In the genomic region with DNA sequence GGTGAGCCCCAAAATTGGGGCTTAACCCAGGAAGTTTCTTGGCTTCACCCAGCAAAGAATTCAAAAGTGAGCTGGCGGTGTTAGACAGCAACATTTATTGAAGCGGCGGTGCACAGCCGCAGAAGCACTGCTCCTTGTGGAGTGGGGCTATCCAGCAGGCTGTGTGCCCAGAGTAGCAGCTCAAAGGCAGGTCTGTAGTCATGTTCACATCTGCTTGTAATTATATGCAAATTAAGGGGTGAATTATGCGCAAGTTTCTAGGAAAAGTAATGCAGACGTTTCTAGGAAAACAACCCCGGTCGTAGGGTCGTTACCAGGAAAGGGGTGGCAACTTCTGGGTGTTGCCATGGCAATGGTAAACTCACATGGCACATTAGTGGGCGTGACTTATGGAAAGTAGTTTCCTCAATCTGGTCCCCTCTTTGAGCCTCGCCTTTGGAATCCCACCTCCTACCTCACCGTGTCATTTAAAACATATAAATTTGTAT, we compare ENCODE assay signal across 8 cellular contexts. TPM values are rescaled to one million over a fixed set of nuclear protein-coding genes. Genes with fewer than 3 reads are reported as not detected.
A peak's percentile ranks its signal among the peaks of the same experiment; 100 is the strongest.
DNase-seq lines count a peak whose midpoint lies in the region; TF ChIP-seq lines count a peak whose summit lies in the region.

No MANE protein-coding gene starts in this region.

- H3K4me3 ChIP-seq in BE2C (ENCODE audit: low read depth, low read length) (peak overlapping the region; percentile 56), transverse colon (peak overlapping the region in 3 of 4 donors; percentile 3 to 21 (median 11))

- intact Hi-C loops in transverse colon (cut with DNase I; ENCODE audit: low total_unique reads) = no loop called here

- TF ChIP-seq POLR2A in transverse colon (IDR thresholded peaks at IDR 0.05) = no peak

- H3K27me3 ChIP-seq in BE2C = no peaks in the 10 kb centered on the region
- H3K27me3 ChIP-seq in transverse colon = no peaks in the 10 kb centered on the region

- H3K36me3 ChIP-seq in BE2C (no peaks in the 10 kb centered on the region), transverse colon (no peaks in the 10 kb centered on the region)

- peak overlapping the region; percentile 84 for H3K4me3 Mint-ChIP-seq in HFFc6

- 1 to 17% methylated on average over 9 to 12 of the region's 12 CpGs for WGBS in transverse colon (ENCODE audit: low coverage in 1 of 2), 2 donors

- H3K9me3 Mint-ChIP-seq in HFFc6 = no peaks in the 10 kb centered on the region

- peak overlapping the region; percentile 75 for H3K27ac Mint-ChIP-seq in HFFc6

- H3K4me1 ChIP-seq in BE2C (no peaks in the 10 kb centered on the region), transverse colon (peaks cover 3 to 6% (median 3%) of the 10 kb centered on the region in 4 donors)

- in situ Hi-C loops in transverse colon (cut with MboI; ENCODE audit: low pct_ligation_motif_present in 1 of 4, low pct_unique_long_range_greater_than_20kb in 1 of 4, low sequenced_read_pairs in 3 of 4) = loop anchor here in 1 of 4 donors (25.0 kb wide), 1 partner anchor 418 kb away; the partner anchor contains the start of genes AVL9 and LSM5

- H3K36me3 Mint-ChIP-seq in HFFc6 (ENCODE audit: low read depth) = no peaks in the 10 kb centered on the region

- H3K27me3 Mint-ChIP-seq in HFFc6 (ENCODE audit: insufficient read depth) = peaks cover 3% of the 10 kb centered on the region; the same call in 1 of the 2 replicates

- DNase-seq in BE2C (peak; percentile 66), HFFc6 (peak; percentile 93), RPMI8226 (peak; percentile 64), activated gamma-delta T cell (lab: John Stamatoyannopoulos, UW) (peak; percentile 9), globus pallidus (ENCODE audit: low spot score) (peak; percentile 54), pons (ENCODE audit: low spot score) (peak; percentile 83), transverse colon (peak; percentile 27), D341Med (ENCODE audit: low spot score) (no peak)

- peak overlapping the region in 2 of 4 donors; percentile 36 to 58 for H3K27ac ChIP-seq in transverse colon

- TF ChIP-seq EP300 in transverse colon (IDR thresholded peaks at IDR 0.05; ENCODE audit: low read depth) = no peak

- H3K9me3 ChIP-seq in BE2C = no peaks in the 10 kb centered on the region
- H3K9me3 ChIP-seq in transverse colon = no peaks in the 10 kb centered on the region

- TF ChIP-seq CTCF in BE2C (IDR thresholded peaks at IDR 0.05; ENCODE audit: low read depth, low read length) (no peak), HFFc6 (IDR thresholded peaks at IDR 0.05) (peak; percentile 12; the same call in 1 of the 2 replicates), transverse colon (IDR thresholded peaks at IDR 0.05) (peak in 2 of 5 experiments; percentile 3 to 15)

- H3K4me1 Mint-ChIP-seq in HFFc6 (ENCODE audit: low read depth) = peaks cover 9% of the 10 kb centered on the region

RNA-seq across cellular contexts. Expression of gene KBTBD2, which starts 13.7 kb away (rescaled TPM):
- polyA plus RNA-seq in BE2C (2012; ENCODE audit: insufficient read depth, insufficient read length, low read depth) = 40.7 TPM
- total RNA-seq in HFFc6 (2021; fragmentation: NEBNext Ultra II Directional; extraction: Animal tissue kit (Norgen Biotek cat#: 25700)) = 10 to 100 TPM; 20.8 to 24.5 (median 22.0) TPM
- total RNA-seq in transverse colon = 10 to 100 TPM; 29.9 to 72.8 (median 32.3) TPM

RNA-seq across cellular contexts. Expression of gene FKBP9, which starts 52.0 kb away (rescaled TPM):
- 25.8 TPM for polyA plus RNA-seq in BE2C (2012; ENCODE audit: insufficient read depth, insufficient read length, low read depth)
- total RNA-seq in HFFc6 (2021; fragmentation: NEBNext Ultra II Directional; extraction: Animal tissue kit (Norgen Biotek cat#: 25700)) = 100 to 1,000 TPM; 196 to 241 (median 214) TPM
- total RNA-seq in transverse colon = 100 to 1,000 TPM; 124 to 191 (median 180) TPM
